In the genomic region with DNA sequence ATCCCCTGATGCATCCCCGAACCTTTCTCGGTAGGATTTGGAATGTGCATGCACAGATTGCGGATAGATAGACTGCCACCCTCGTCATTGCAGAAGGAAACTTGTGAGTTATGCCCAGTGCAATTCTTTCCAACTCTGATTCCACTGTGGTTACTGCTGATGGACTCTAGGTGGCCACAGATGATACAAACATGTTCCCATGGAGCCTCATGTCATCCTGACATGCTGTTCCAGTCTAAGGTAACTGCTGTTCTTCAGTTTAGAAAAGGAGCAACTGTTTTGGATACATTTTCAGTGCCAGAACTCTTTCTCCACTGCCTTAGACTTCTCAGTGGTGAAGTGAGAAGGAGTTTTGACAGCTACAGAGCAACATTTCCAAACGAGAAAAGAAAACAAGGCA, we compare ENCODE assay signal across 25 cellular contexts. TPM values are rescaled to one million over a fixed set of nuclear protein-coding genes. Genes with fewer than 3 reads are reported as not detected.
DNase-seq lines count a peak whose midpoint lies in the region; ATAC-seq and TF ChIP-seq lines count a peak whose summit lies in the region.
"Had no signal": no experiment of that assay in that cellular context is flagged by ENCODE, and none has a peak within 500 bp of the region (broad histone marks: within the 10 kb centered on the region; RNA-seq: fewer than 3 reads in every experiment).

No MANE protein-coding gene starts in this region.

- no peaks in the 10 kb centered on the region for H3K9me3 ChIP-seq in PC-9 (ENCODE audit: insufficient read depth, low read depth)
- H3K9me3 ChIP-seq: esophagus muscularis mucosa, SJSA1 had no signal

- no peaks in the 10 kb centered on the region for H3K79me2 ChIP-seq in PC-9 (ENCODE audit: low read depth)

- no peaks in the 10 kb centered on the region for H3K36me3 ChIP-seq in PC-9 (ENCODE audit: low read depth)
- H3K36me3 ChIP-seq: esophagus muscularis mucosa, SJSA1, spleen had no signal

- no peaks in the 10 kb centered on the region for H3K9me2 ChIP-seq in PC-9 (ENCODE audit: insufficient read depth)

- peaks cover 5% of the 10 kb centered on the region for H3K4me1 Mint-ChIP-seq in chondrocyte (ENCODE audit: low read depth)
- H3K4me1 Mint-ChIP-seq: activated CD4-positive, alpha-beta T cell treated with anti-CD3 and anti-CD28 coated beads, Interleukin-2, amount 10 ng/mL, durations not matched to agents 24 days and 14 days; activated CD8-positive, alpha-beta memory T cell treated with anti-CD3 and anti-CD28 coated beads, Interleukin-2, amount 10 ng/mL, durations not matched to agents 7 days and 5 days; activated naive CD4-positive, alpha-beta T cell treated with anti-CD3 and anti-CD28 coated beads, Interleukin-2, amount 10 ng/mL, durations not matched to agents 7 days and 5 days had no signal

- H3K4me1 ChIP-seq in PC-9 (replicated peaks; ENCODE audit: insufficient read depth): no peaks in the 10 kb centered on the region
- H3K4me1 ChIP-seq: spleen had no signal

- no peaks in the 10 kb centered on the region for H3K36me3 Mint-ChIP-seq in chondrocyte (ENCODE audit: low read depth)
- H3K36me3 Mint-ChIP-seq: activated CD8-positive, alpha-beta memory T cell treated with anti-CD3 and anti-CD28 coated beads, Interleukin-2, amount 10 ng/mL, durations not matched to agents 7 days and 5 days; activated naive CD4-positive, alpha-beta T cell treated with anti-CD3 and anti-CD28 coated beads, Interleukin-2, amount 10 ng/mL, durations not matched to agents 7 days and 5 days had no signal

- no peak overlapping the region for H3K4me2 ChIP-seq in PC-9

- no peak overlapping the region for H3K27ac ChIP-seq in PC-9
- H3K27ac ChIP-seq: esophagus muscularis mucosa, SJSA1, spleen had no signal

- no peaks in the 10 kb centered on the region for H3K27me3 ChIP-seq in PC-9 (ENCODE audit: insufficient read depth, low read depth)
- H3K27me3 ChIP-seq: esophagus muscularis mucosa, SJSA1, spleen had no signal

- DNase-seq in DMS53 (lab: John Stamatoyannopoulos, UW) (peak; percentile 0), DMS53 treated with DMSO at 0.1 percent for 48 hours (lab: John Stamatoyannopoulos, UW; ENCODE audit: unreplicated experiment) (no peak), PC-9 (no peak), chondrocyte (ENCODE audit: low spot score) (no peak), retinal pigment epithelial cell (ENCODE audit: low read depth) (no peak), amniotic stem cell (lab: John Stamatoyannopoulos, UW) (no peak), occipital lobe (lab: John Stamatoyannopoulos, UW) (no peak)
- DNase-seq: activated CD4-positive, alpha-beta T cell treated with anti-CD3 and anti-CD28 coated beads, Interleukin-2, amount 10 ng/mL, durations not matched to agents 24 days and 14 days; activated CD8-positive, alpha-beta memory T cell treated with anti-CD3 and anti-CD28 coated beads, Interleukin-2, amount 10 ng/mL, durations not matched to agents 7 days and 5 days; activated naive CD4-positive, alpha-beta T cell treated with anti-CD3 and anti-CD28 coated beads, Interleukin-2, amount 10 ng/mL, durations not matched to agents 7 days and 5 days; anterior cingulate cortex; effector CD8-positive, alpha-beta T cell; kidney glomerular epithelial cell; NCI-H1417; spleen; stimulated activated CD4-positive, alpha-beta T cell treated with anti-CD3 and anti-CD28 coated beads, Interleukin-4, amount 100 ng/mL, for 4 hours; stimulated activated naive CD8-positive, alpha-beta T cell treated with anti-CD3 and anti-CD28 coated beads, Interleukin-15, Interleukin-2, amounts not matched to agents 100 U/mL and 50 U/mL, for 24 hours had no signal

- no peaks in the 10 kb centered on the region for H3F3A ChIP-seq in PC-9 (ENCODE audit: insufficient read depth, low read depth)

- peaks cover 18% of the 10 kb centered on the region for H3K9me3 Mint-ChIP-seq in chondrocyte (ENCODE audit: low read depth)

- no peak for ATAC-seq in HG03108 (IDR thresholded peaks at IDR 0.05; ENCODE audit: unreplicated experiment)
- ATAC-seq: activated CD8-positive, alpha-beta memory T cell treated with anti-CD3 and anti-CD28 coated beads, Interleukin-2, amount 10 ng/mL, durations not matched to agents 7 days and 5 days; stimulated activated naive CD8-positive, alpha-beta T cell treated with anti-CD3 and anti-CD28 coated beads, Interleukin-15, Interleukin-2, amounts not matched to agents 100 U/mL and 50 U/mL, for 24 hours had no signal

- no peaks in the 10 kb centered on the region for H3K27me3 Mint-ChIP-seq in chondrocyte (ENCODE audit: low read depth)
- H3K27me3 Mint-ChIP-seq: activated CD4-positive, alpha-beta T cell treated with anti-CD3 and anti-CD28 coated beads, Interleukin-2, amount 10 ng/mL, durations not matched to agents 24 days and 14 days; activated CD8-positive, alpha-beta memory T cell treated with anti-CD3 and anti-CD28 coated beads, Interleukin-2, amount 10 ng/mL, durations not matched to agents 7 days and 5 days; activated naive CD4-positive, alpha-beta T cell treated with anti-CD3 and anti-CD28 coated beads, Interleukin-2, amount 10 ng/mL, durations not matched to agents 7 days and 5 days had no signal

- no TSS peak for BruUV-seq in PC-9 (replicated peaks; lab: Mats Ljungman, UMichigan)

- intact Hi-C loops in PC-9 (cut with micrococcal nuclease; ENCODE audit: unreplicated experiment): no loop called here

- no peak overlapping the region for H3K4me3 Mint-ChIP-seq in chondrocyte (ENCODE audit: unreplicated experiment)
- H3K4me3 Mint-ChIP-seq: activated CD4-positive, alpha-beta T cell treated with anti-CD3 and anti-CD28 coated beads, Interleukin-2, amount 10 ng/mL, durations not matched to agents 24 days and 14 days; activated CD8-positive, alpha-beta memory T cell treated with anti-CD3 and anti-CD28 coated beads, Interleukin-2, amount 10 ng/mL, durations not matched to agents 7 days and 5 days; activated naive CD4-positive, alpha-beta T cell treated with anti-CD3 and anti-CD28 coated beads, Interleukin-2, amount 10 ng/mL, durations not matched to agents 7 days and 5 days had no signal

- H4K20me1 ChIP-seq in PC-9 (ENCODE audit: insufficient read depth): no peaks in the 10 kb centered on the region

- no peak overlapping the region for H3K27ac Mint-ChIP-seq in chondrocyte (ENCODE audit: unreplicated experiment)
- H3K27ac Mint-ChIP-seq: activated CD4-positive, alpha-beta T cell treated with anti-CD3 and anti-CD28 coated beads, Interleukin-2, amount 10 ng/mL, durations not matched to agents 24 days and 14 days; activated CD8-positive, alpha-beta memory T cell treated with anti-CD3 and anti-CD28 coated beads, Interleukin-2, amount 10 ng/mL, durations not matched to agents 7 days and 5 days; activated naive CD4-positive, alpha-beta T cell treated with anti-CD3 and anti-CD28 coated beads, Interleukin-2, amount 10 ng/mL, durations not matched to agents 7 days and 5 days had no signal

- TF ChIP-seq CTCF in PC-9 (conservative IDR thresholded peaks at IDR 0.05) (peak; percentile 50; the same call in 1 of the 2 replicates), chondrocyte (IDR thresholded peaks at IDR 0.05) (peak; percentile 20), retinal pigment epithelial cell (conservative IDR thresholded peaks at IDR 0.05; ENCODE audit: low read depth, low read length) (peak; percentile 16)

- CTCF ChIA-PET in PC-9 (lab: Charles Lee): no interaction called here

- POLR2A ChIA-PET in PC-9 (lab: Charles Lee; ENCODE audit: unreplicated experiment): no interaction called here

- H3K4me3 ChIP-seq in PC-9 (no peak overlapping the region), retinal pigment epithelial cell (ENCODE audit: low read length) (no peak overlapping the region)
- H3K4me3 ChIP-seq: esophagus muscularis mucosa, lung, SJSA1, spleen had no signal

- no peak overlapping the region for H2AFZ ChIP-seq in PC-9

RNA-seq across cellular contexts. Expression of a gene that starts 9.0 kb away (rescaled TPM):
- total RNA-seq in PC-9 (2021) (0.93 and 1.2 TPM in 2 replicates), chondrocyte (not detected in 3 replicates), occipital lobe (not detected)
- total RNA-seq: A172; activated CD4-positive, alpha-beta T cell treated with anti-CD3 and anti-CD28 coated beads, Interleukin-2, amount 10 ng/mL, durations not matched to agents 24 days and 14 days; activated CD8-positive, alpha-beta memory T cell treated with anti-CD3 and anti-CD28 coated beads, Interleukin-2, amount 10 ng/mL, durations not matched to agents 7 days and 5 days; esophagus muscularis mucosa; lung; NCI-H460; renal cortical epithelial cell; SJSA1; spleen; T-helper 1 cell treated with Interleukin-12 subunit alpha and Interleukin-12 subunit beta and Interleukin-4 antibody, amounts not matched to agents 30 ng/mL and 1 ng/mL, for 36 hours had no signal
